ENCODE assay signal across 1 cellular context in the genomic region with DNA sequence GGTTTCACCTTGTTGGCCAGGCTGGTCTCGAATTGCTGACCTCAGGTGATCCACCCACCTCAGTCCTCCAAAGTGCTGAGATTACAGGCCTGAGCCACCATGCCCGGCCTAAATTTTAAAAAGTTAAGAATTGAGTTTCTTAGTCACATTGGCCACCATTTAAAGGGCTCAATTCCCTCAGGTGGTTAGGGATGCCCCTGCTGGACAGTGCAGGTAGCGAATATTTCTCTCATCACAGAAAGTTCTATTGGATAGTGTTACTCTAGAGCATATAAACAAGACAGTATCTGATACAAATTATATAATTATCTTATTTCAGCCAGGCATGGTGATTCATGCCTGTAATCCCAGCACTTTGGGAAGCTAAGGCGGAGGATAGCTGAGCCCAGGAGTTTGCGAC.
TF ChIP-seq lines count a peak whose summit lies in the region.

No MANE protein-coding gene starts in this region.

TF ChIP-seq in H1, 55 proteins besides CTCF, POLR2A, EP300 and RAD21:
- TF ChIP-seq TAF1 (IDR thresholded peaks at IDR 0.05; ENCODE audit: low read depth, low read length) = no peak
- no peak for TF ChIP-seq EGR1 (IDR thresholded peaks at IDR 0.05; ENCODE audit: borderline replicate concordance, low read depth, low read length)
- no peak for TF ChIP-seq TAF7 (optimal IDR thresholded peaks at IDR 0.05; ENCODE audit: borderline replicate concordance, low read depth, low read length)
- no peak for TF ChIP-seq PHF8 (conservative IDR thresholded peaks at IDR 0.05; ENCODE audit: low read depth, low read length)
- TF ChIP-seq GTF2F1 (IDR thresholded peaks at IDR 0.05; ENCODE audit: borderline replicate concordance, low read depth, low read length) = no peak
- no peak for TF ChIP-seq NRF1 (IDR thresholded peaks at IDR 0.05; ENCODE audit: low read depth, low read length)
- TF ChIP-seq SRF (IDR thresholded peaks at IDR 0.05; ENCODE audit: low read depth, low read length) = no peak
- no peak for TF ChIP-seq CEBPB (IDR thresholded peaks at IDR 0.05; ENCODE audit: low read depth, low read length)
- TF ChIP-seq CBX8 (IDR thresholded peaks at IDR 0.05; ENCODE audit: borderline replicate concordance, low read depth, low read length) = no peak
- no peak for TF ChIP-seq KDM4A (IDR thresholded peaks at IDR 0.05; ENCODE audit: low read depth, low read length, severe bottlenecking)
